ENCODE assay signal across 19 cellular contexts in genomic region chr6:105568121-105568520, GRCh38.
"Had no signal": no experiment of that assay in that cellular context is flagged by ENCODE, and none has a peak within 500 bp of the region (broad histone marks: within the 10 kb centered on the region; RNA-seq: fewer than 3 reads in every experiment).

No MANE protein-coding gene starts in this region.

- DNase-seq: islet precursor cell; left ventricle myocardium inferior; mesendoderm; mucosa of descending colon; naive thymus-derived CD4-positive, alpha-beta T cell; ovary; right cardiac atrium; spleen; stimulated activated naive B cell treated with anti-CD40 and anti-IgM and Interleukin-4, amounts not matched to agents 10 μg/mL and 1 μg/mL and 100 μg/mL, for 72 hours; stimulated activated naive CD8-positive, alpha-beta T cell treated with anti-CD3 and anti-CD28 coated beads, Interleukin-15, Interleukin-2, amounts not matched to agents 100 U/mL and 50 U/mL, for 24 hours; stomach; testis; thyroid gland; transverse colon; uterus had no signal

- H3K27ac ChIP-seq: left ventricle myocardium inferior, ovary, skin epidermis, spleen, stomach, testis, thyroid gland, transverse colon, uterus had no signal

- H3K4me3 Mint-ChIP-seq: mesothelial cell of epicardium; naive thymus-derived CD4-positive, alpha-beta T cell; natural killer cell treated with Interleukin-12 subunit alpha and Interleukin-12 subunit beta and Interleukin-15 and Interleukin-18, amount 100 ng/mL, for 72 hours; stimulated activated naive B cell treated with anti-CD40 and anti-IgM and Interleukin-4, amounts not matched to agents 10 μg/mL and 1 μg/mL and 100 μg/mL, for 72 hours had no signal

- H3K4me1 Mint-ChIP-seq: naive thymus-derived CD4-positive, alpha-beta T cell; stimulated activated naive B cell treated with anti-CD40 and anti-IgM and Interleukin-4, amounts not matched to agents 10 μg/mL and 1 μg/mL and 100 μg/mL, for 72 hours had no signal

- H3K9me3 Mint-ChIP-seq: natural killer cell treated with Interleukin-12 subunit alpha and Interleukin-12 subunit beta and Interleukin-15 and Interleukin-18, amount 100 ng/mL, for 72 hours; stimulated activated naive B cell treated with anti-CD40 and anti-IgM and Interleukin-4, amounts not matched to agents 10 μg/mL and 1 μg/mL and 100 μg/mL, for 72 hours had no signal

- H3K36me3 Mint-ChIP-seq: mesothelial cell of epicardium; stimulated activated naive B cell treated with anti-CD40 and anti-IgM and Interleukin-4, amounts not matched to agents 10 μg/mL and 1 μg/mL and 100 μg/mL, for 72 hours had no signal

- H3K27ac Mint-ChIP-seq: mesothelial cell of epicardium; naive thymus-derived CD4-positive, alpha-beta T cell; natural killer cell treated with Interleukin-12 subunit alpha and Interleukin-12 subunit beta and Interleukin-15 and Interleukin-18, amount 100 ng/mL, for 72 hours; stimulated activated naive B cell treated with anti-CD40 and anti-IgM and Interleukin-4, amounts not matched to agents 10 μg/mL and 1 μg/mL and 100 μg/mL, for 72 hours had no signal

- H3K9me3 ChIP-seq: left ventricle myocardium inferior, mucosa of descending colon, ovary, spleen, stomach, testis, thyroid gland, transverse colon, uterus had no signal

- H3K4me1 ChIP-seq: left ventricle myocardium inferior, spleen, testis, thyroid gland, uterus had no signal

- H3K27me3 ChIP-seq: ovary, spleen, stomach, testis, thyroid gland, transverse colon, uterus had no signal

- H3K4me3 ChIP-seq: left ventricle myocardium inferior, lung, mucosa of descending colon, ovary, skin epidermis, spleen, stomach, testis, thyroid gland, transverse colon, uterus had no signal

- H3K36me3 ChIP-seq: left ventricle myocardium inferior, ovary, spleen, stomach, thyroid gland, transverse colon, uterus had no signal
